ENCODE assay signal across 18 cellular contexts in genomic region chr13:28539625-28540286, GRCh38. TPM values are rescaled to one million over a fixed set of nuclear protein-coding genes. Genes with fewer than 3 reads are reported as not detected.
"Had no signal": no experiment of that assay in that cellular context is flagged by ENCODE, and none has a peak within 500 bp of the region (broad histone marks: within the 10 kb centered on the region; RNA-seq: fewer than 3 reads in every experiment).

No MANE protein-coding gene starts in this region.

- FAIRE-seq: astrocyte, bronchial epithelial cell had no signal

- H3K36me3 Mint-ChIP-seq: natural killer cell had no signal

- DNase-seq: activated CD4-positive, CD25-positive, alpha-beta regulatory T cell treated with anti-CD3 and anti-CD28 coated beads, Interleukin-2, amount 50 U/mL, for 72 hours; activated naive CD4-positive, alpha-beta T cell; dermis blood vessel endothelial cell; effector memory CD8-positive, alpha-beta T cell; gastrocnemius medialis; heart right ventricle; mesendoderm; natural killer cell; retina; stimulated activated CD4-positive, alpha-beta T cell treated with anti-CD3 and anti-CD28 coated beads, Interleukin-12 subunit alpha, Interleukin-12 subunit beta, amount 100 ng/mL, for 4 hours; T-helper 9 cell had no signal

- H3K27ac ChIP-seq: epithelial cell of prostate, gastrocnemius medialis, heart right ventricle, neutrophil, SK-N-MC, suprapubic skin had no signal

- ATAC-seq: effector memory CD8-positive, alpha-beta T cell; gastrocnemius medialis; heart right ventricle; natural killer cell had no signal

- H3K4me3 ChIP-seq: gastrocnemius medialis, heart right ventricle, SK-N-MC, suprapubic skin had no signal

- H3K27ac Mint-ChIP-seq: effector memory CD8-positive, alpha-beta T cell; natural killer cell; stimulated activated memory B cell treated with anti-CD40 and anti-IgM and Interleukin-4, amounts not matched to agents 10 μg/mL and 1 μg/mL and 100 μg/mL, for 72 hours had no signal

- H3K4me1 Mint-ChIP-seq: natural killer cell had no signal

- H3K9me3 ChIP-seq: gastrocnemius medialis, suprapubic skin had no signal

- H3K36me3 ChIP-seq: gastrocnemius medialis, heart right ventricle, neutrophil, suprapubic skin had no signal

- H3K4me1 ChIP-seq: gastrocnemius medialis, heart right ventricle, suprapubic skin had no signal

- H3K4me3 Mint-ChIP-seq: effector memory CD8-positive, alpha-beta T cell; natural killer cell; stimulated activated memory B cell treated with anti-CD40 and anti-IgM and Interleukin-4, amounts not matched to agents 10 μg/mL and 1 μg/mL and 100 μg/mL, for 72 hours had no signal

RNA-seq across cellular contexts. Expression of gene FLT1, which starts 44.8 kb away (rescaled TPM):
- total RNA-seq: bronchial epithelial cell had no signal
